8 cellular contexts compared by ENCODE assay signal in the genomic region with DNA sequence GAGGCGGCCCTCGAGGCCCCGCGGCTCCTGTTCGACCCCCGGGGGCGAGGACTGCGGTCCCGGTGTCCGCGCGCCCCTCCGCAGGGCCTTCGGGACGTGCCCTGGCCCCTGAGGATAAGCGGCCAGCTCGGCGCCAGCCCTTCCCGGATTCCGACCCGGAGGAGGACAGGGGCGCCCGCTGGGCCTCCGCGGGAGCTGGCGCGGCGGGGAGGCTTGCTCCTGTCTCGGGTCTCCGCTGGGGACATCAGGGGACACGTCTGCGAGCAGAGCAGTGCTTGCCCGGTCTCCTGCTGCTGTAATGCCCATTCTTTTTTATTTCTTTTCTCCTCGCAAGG. TPM values are rescaled to one million over a fixed set of nuclear protein-coding genes. Genes with fewer than 3 reads are reported as not detected.
DNase-seq lines count a peak whose midpoint lies in the region; ATAC-seq and TF ChIP-seq lines count a peak whose summit lies in the region.

No MANE protein-coding gene starts in this region.

- TF ChIP-seq POLR2A in suprapubic skin (IDR thresholded peaks at IDR 0.05), result no peak

- H3K36me3 ChIP-seq in suprapubic skin, result no peaks in the 10 kb centered on the region

- no peak for TF ChIP-seq EP300 in suprapubic skin (IDR thresholded peaks at IDR 0.05)

- H3K27me3 ChIP-seq in suprapubic skin, result no peaks in the 10 kb centered on the region

- intact Hi-C loops in activated CD4-positive, alpha-beta T cell treated with anti-CD3 and anti-CD28 coated beads, Interleukin-2, amount 10 ng/mL, durations not matched to agents 24 days and 14 days (cut with micrococcal nuclease), result loop anchor here (1.0 to 10.0 kb wide), 3 partner anchors 38 to 1606 kb away; partner anchors contain the start of gene SLC7A1

- peak overlapping the region; percentile 21 for H3K27ac Mint-ChIP-seq in activated CD4-positive, alpha-beta T cell treated with anti-CD3 and anti-CD28 coated beads, Interleukin-2, amount 10 ng/mL, durations not matched to agents 24 days and 14 days
- H3K27ac Mint-ChIP-seq in naive B cell, result peak overlapping the region; percentile 78 to 92 (median 84)

- no peak for TF ChIP-seq CTCF in epithelial cell of esophagus (IDR thresholded peaks at IDR 0.05; ENCODE audit: insufficient read depth, low read depth, low read length, missing control alignments)
- TF ChIP-seq CTCF in suprapubic skin (IDR thresholded peaks at IDR 0.05), result no peak

- H3K4me3 ChIP-seq in epithelial cell of esophagus (ENCODE audit: low read length) (peak overlapping the region; percentile 57), suprapubic skin (peak overlapping the region; percentile 73)

- H3K4me1 Mint-ChIP-seq in activated CD4-positive, alpha-beta T cell treated with anti-CD3 and anti-CD28 coated beads, Interleukin-2, amount 10 ng/mL, durations not matched to agents 24 days and 14 days, result peaks cover 25% of the 10 kb centered on the region
- peaks cover 8 to 17% (median 12%) of the 10 kb centered on the region in 3 donors for H3K4me1 Mint-ChIP-seq in naive B cell

- H3K4me1 ChIP-seq in suprapubic skin, result peaks cover 36% of the 10 kb centered on the region

- peak overlapping the region; percentile 72 for H3K4me3 Mint-ChIP-seq in activated CD4-positive, alpha-beta T cell treated with anti-CD3 and anti-CD28 coated beads, Interleukin-2, amount 10 ng/mL, durations not matched to agents 24 days and 14 days
- H3K4me3 Mint-ChIP-seq in naive B cell, result peak overlapping the region; percentile 75 to 94 (median 88)

- WGBS in suprapubic skin, result under 1% methylated on average over 20 of the region's 34 CpGs

- ATAC-seq in GM21786 (IDR thresholded peaks at IDR 0.05; ENCODE audit: unreplicated experiment) (peak; percentile 7), naive B cell (ENCODE audit: low read depth in 2 of 2) (peak; percentile 15 to 21)

- H3K36me3 Mint-ChIP-seq in activated CD4-positive, alpha-beta T cell treated with anti-CD3 and anti-CD28 coated beads, Interleukin-2, amount 10 ng/mL, durations not matched to agents 24 days and 14 days (ENCODE audit: low read depth), result no peaks in the 10 kb centered on the region
- H3K36me3 Mint-ChIP-seq in naive B cell, result peaks cover 0 to under 1% of the 10 kb centered on the region in 2 donors

- no peaks in the 10 kb centered on the region for H3K9me3 Mint-ChIP-seq in activated CD4-positive, alpha-beta T cell treated with anti-CD3 and anti-CD28 coated beads, Interleukin-2, amount 10 ng/mL, durations not matched to agents 24 days and 14 days
- H3K9me3 Mint-ChIP-seq in naive B cell, result no peaks in the 10 kb centered on the region

- H3K27ac ChIP-seq in suprapubic skin, result peak overlapping the region; percentile 97

- H3K27me3 Mint-ChIP-seq in activated CD4-positive, alpha-beta T cell treated with anti-CD3 and anti-CD28 coated beads, Interleukin-2, amount 10 ng/mL, durations not matched to agents 24 days and 14 days, result peaks cover 14% of the 10 kb centered on the region
- peaks cover 0 to 5% (median 0%) of the 10 kb centered on the region in 3 donors for H3K27me3 Mint-ChIP-seq in naive B cell

- DNase-seq in ELF-1 (ENCODE audit: low read depth, low spot score) (peak; percentile 53), KG1 (lab: John Stamatoyannopoulos, UW) (peak; percentile 67), epithelial cell of esophagus (ENCODE audit: low read depth) (no peak), naive B cell (no peak), suprapubic skin (ENCODE audit: low spot score in 2 of 2) (peak in 1 of 2 donors; percentile 80), H4 (ENCODE audit: low spot score) (no peak)
- no peak for DNase-seq in activated CD4-positive, alpha-beta T cell treated with anti-CD3 and anti-CD28 coated beads, Interleukin-2, amount 10 ng/mL, durations not matched to agents 24 days and 14 days

- H3K9me3 ChIP-seq in suprapubic skin, result no peaks in the 10 kb centered on the region

RNA-seq across cellular contexts. Expression of gene B3GLCT, which starts 0.8 kb away (rescaled TPM):
- total RNA-seq in activated CD4-positive, alpha-beta T cell treated with anti-CD3 and anti-CD28 coated beads, Interleukin-2, amount 10 ng/mL, durations not matched to agents 24 days and 14 days, result 4.0 and 4.4 TPM in 2 replicates
- polyA plus RNA-seq in naive B cell (ENCODE audit: low read depth in 6 of 6), result 1 to 10 TPM; 3.2 to 9.1 (median 6.0) TPM
- total RNA-seq in suprapubic skin, result 1 to 10 TPM; 3.0 to 6.5 (median 6.0) TPM
- total RNA-seq in H4 (2014; rRNA removed; shearing (Covaris generic)), result 10.3 and 10.9 TPM in 2 replicates

RNA-seq across cellular contexts. Expression of gene HSPH1, which starts 38.9 kb away (rescaled TPM):
- 381 and 385 TPM in 2 replicates for total RNA-seq in activated CD4-positive, alpha-beta T cell treated with anti-CD3 and anti-CD28 coated beads, Interleukin-2, amount 10 ng/mL, durations not matched to agents 24 days and 14 days
- polyA plus RNA-seq in naive B cell (ENCODE audit: low read depth in 6 of 6), result 10 to 100 TPM; 24.3 to 43.1 (median 31.4) TPM
- total RNA-seq in suprapubic skin, result 10 to 100 TPM; 30.4 to 51.0 (median 41.3) TPM
- 37.7 and 47.6 TPM in 2 replicates for total RNA-seq in H4 (2014; rRNA removed; shearing (Covaris generic))

Comparison
In these comparisons a context has a peak if more than half of its experiments do, and no peak if none do; other contexts are left out.
1. DNase-seq: peak in ELF-1 (single experiment) and KG1 (single experiment); none in activated CD4-positive, alpha-beta T cell treated with anti-CD3 and anti-CD28 coated beads, Interleukin-2, amount 10 ng/mL, durations not matched to agents 24 days and 14 days (single experiment), epithelial cell of esophagus (single experiment), naive B cell (single experiment) and H4 (single experiment).